Comparison of ENCODE assay signal across 16 cellular contexts in the genomic region with DNA sequence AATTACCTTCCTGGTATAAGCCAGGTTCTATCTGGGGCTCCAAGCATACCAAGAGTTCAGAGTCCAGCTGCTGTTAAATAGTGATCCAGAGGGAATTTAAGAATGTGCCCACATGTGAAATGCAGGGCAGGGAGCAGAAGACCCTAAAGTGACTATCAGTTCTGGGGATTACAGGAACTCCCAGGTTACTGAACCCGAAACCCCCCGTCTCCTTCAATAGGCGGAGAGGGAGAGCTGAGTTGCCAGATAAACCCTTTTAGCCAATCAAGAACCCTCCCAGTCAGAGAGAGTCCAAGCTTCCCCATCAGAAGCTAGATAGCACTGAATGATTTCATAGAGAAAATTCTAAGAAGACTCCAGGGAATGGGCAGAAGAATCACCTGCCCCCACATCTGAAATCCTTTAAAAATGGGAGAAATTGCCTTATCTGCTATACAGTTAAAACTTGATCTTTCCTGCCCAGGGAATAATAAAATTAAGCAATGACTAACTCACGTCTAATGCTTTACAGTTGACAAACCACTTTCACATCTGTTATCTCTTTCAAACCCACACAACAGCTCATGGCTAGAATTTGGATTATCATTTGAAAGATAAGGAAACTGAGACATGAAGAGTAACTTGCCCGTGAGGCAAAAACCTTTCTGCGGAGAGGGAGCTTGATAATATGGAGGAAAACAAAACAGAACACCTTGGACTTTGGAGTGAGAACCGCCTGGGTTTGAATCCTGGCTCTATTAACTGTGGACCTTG. TPM values are rescaled to one million over a fixed set of nuclear protein-coding genes. Genes with fewer than 3 reads are reported as not detected.
"Had no signal": no experiment of that assay in that cellular context is flagged by ENCODE, and none has a peak within 500 bp of the region (broad histone marks: within the 10 kb centered on the region; RNA-seq: fewer than 3 reads in every experiment).

No MANE protein-coding gene starts in this region.

- H2AFZ ChIP-seq: parathyroid adenoma had no signal

- H3K9me3 Mint-ChIP-seq: activated B cell treated with CpG ODN at 0.5 μM for 24 hours; activated CD4-positive, alpha-beta T cell treated with anti-CD3 and anti-CD28 coated beads, Interleukin-2, amount 10 ng/mL, durations not matched to agents 24 days and 14 days; activated T-helper 2 cell treated with anti-CD3 and anti-CD28 coated beads, Interferon-gamma antibody, Interleukin-2, Interleukin-4, amounts not matched to agents 10 μg/mL and 5 μg/mL and 100 μg/mL, durations not matched to agents 14 hours and 24 hours and 36 hours; memory B cell had no signal

- H3K4me1 ChIP-seq: heart right ventricle, left ventricle myocardium inferior, parathyroid adenoma, transverse colon had no signal

- H3K79me2 ChIP-seq: parathyroid adenoma had no signal

- H3K9ac ChIP-seq: parathyroid adenoma had no signal

- H3K4me3 ChIP-seq: heart right ventricle, left ventricle myocardium inferior, transverse colon had no signal

- H3K9me3 ChIP-seq: heart right ventricle, left ventricle myocardium inferior, transverse colon had no signal

- H3K36me3 Mint-ChIP-seq: memory B cell had no signal

- H3K4me1 Mint-ChIP-seq: memory B cell had no signal

- H3K4me3 Mint-ChIP-seq: activated B cell treated with CpG ODN at 0.5 μM for 24 hours, memory B cell had no signal

- H3K27ac ChIP-seq: heart right ventricle, left ventricle myocardium inferior, parathyroid adenoma, transverse colon had no signal

- H3K27ac Mint-ChIP-seq: activated B cell treated with CpG ODN at 0.5 μM for 24 hours; activated CD4-positive, alpha-beta T cell treated with anti-CD3 and anti-CD28 coated beads, Interleukin-2, amount 10 ng/mL, durations not matched to agents 24 days and 14 days; activated T-helper 2 cell treated with anti-CD3 and anti-CD28 coated beads, Interferon-gamma antibody, Interleukin-2, Interleukin-4, amounts not matched to agents 10 μg/mL and 5 μg/mL and 100 μg/mL, durations not matched to agents 14 hours and 24 hours and 36 hours; memory B cell had no signal

- H3K36me3 ChIP-seq: heart right ventricle, left ventricle myocardium inferior, transverse colon had no signal

- DNase-seq: activated B cell treated with CpG ODN at 0.5 μM for 24 hours; activated CD4-positive, alpha-beta T cell treated with anti-CD3 and anti-CD28 coated beads, Interleukin-2, amount 10 ng/mL, durations not matched to agents 24 days and 14 days; activated T-cell treated with anti-CD3 and anti-CD28 coated beads for 4 hours; central memory CD4-positive, alpha-beta T cell; cortex of kidney; effector CD8-positive, alpha-beta T cell; heart right ventricle; kidney; left ventricle myocardium inferior; retina; transverse colon had no signal

RNA-seq across cellular contexts. Expression of a gene that starts 10.2 kb away (rescaled TPM):
- total RNA-seq: activated B cell treated with CpG ODN at 0.5 μM for 24 hours; activated T-helper 2 cell treated with anti-CD3 and anti-CD28 coated beads, Interferon-gamma antibody, Interleukin-2, Interleukin-4, amounts not matched to agents 10 μg/mL and 5 μg/mL and 100 μg/mL, durations not matched to agents 14 hours and 24 hours and 36 hours; SK-MEL-5; T-helper 1 cell treated with Interleukin-12 subunit alpha and Interleukin-12 subunit beta and Interleukin-4 antibody, amounts not matched to agents 30 ng/mL and 1 ng/mL, for 36 hours; transverse colon had no signal
